ENCODE assay signal across 13 cellular contexts in the genomic region with DNA sequence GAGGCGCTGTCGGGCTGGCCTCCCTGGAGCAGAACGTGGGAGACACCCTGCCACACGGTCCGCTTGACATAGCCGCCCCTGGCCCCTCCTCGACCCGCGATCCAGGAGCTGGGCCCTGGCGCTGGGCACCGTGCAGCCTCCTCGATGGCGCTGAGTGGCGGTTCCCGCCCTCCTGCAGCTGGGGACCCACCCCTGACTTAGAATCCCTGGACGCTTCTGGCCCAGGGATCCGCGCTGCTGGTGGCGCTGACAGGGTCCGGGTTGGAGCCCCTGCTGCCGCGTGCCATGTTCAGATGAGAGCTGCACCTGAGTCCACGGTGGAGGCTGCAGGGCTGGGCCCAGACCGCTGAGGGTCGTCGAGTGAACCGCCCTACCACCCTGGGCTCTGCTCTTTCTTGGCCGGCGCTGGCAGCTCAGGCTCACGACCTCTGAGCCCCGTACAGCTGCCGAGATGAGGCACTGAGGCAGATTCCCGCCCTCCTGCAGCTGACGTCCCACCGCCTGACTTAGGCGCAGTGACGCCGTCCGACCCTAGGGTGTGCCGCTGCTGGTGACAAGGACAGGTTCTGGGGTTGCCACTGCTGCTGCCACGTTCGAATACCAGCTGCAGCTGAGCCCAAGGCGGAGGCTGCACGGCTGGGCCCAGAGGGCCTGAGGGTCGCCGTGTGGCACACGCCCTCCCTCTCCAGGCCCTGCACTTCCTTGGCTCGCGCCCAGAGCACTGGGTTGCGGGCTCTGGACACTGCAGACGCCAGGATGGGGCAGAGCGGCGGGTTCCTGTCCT.
DNase-seq lines count a peak whose midpoint lies in the region; ATAC-seq and TF ChIP-seq lines count a peak whose summit lies in the region.
"Had no signal": no experiment of that assay in that cellular context is flagged by ENCODE, and none has a peak within 500 bp of the region (broad histone marks: within the 10 kb centered on the region; RNA-seq: fewer than 3 reads in every experiment).

No MANE protein-coding gene starts in this region.

- TF ChIP-seq POLR2A in tibial nerve (IDR thresholded peaks at IDR 0.05): no peak

- ATAC-seq in omental fat pad (ENCODE audit: low FRiP score) (peak; percentile 23), aorta (ENCODE audit: low FRiP score) (peak; percentile 36)
- ATAC-seq: PC-3 had no signal

- peaks cover 54% of the 10 kb centered on the region for H3K27me3 ChIP-seq in left ventricle myocardium inferior (ENCODE audit: low read depth)
- H3K27me3 ChIP-seq in right atrium auricular region: no peaks in the 10 kb centered on the region
- no peaks in the 10 kb centered on the region for H3K27me3 ChIP-seq in aorta (ENCODE audit: control insufficient read depth in 1 of 2, insufficient read depth in 2 of 2, low read length in 1 of 2)
- H3K27me3 ChIP-seq in tibial nerve: no peaks in the 10 kb centered on the region

- H3K4me3 ChIP-seq in left ventricle myocardium inferior (peak overlapping the region; percentile 45), right atrium auricular region (no peak overlapping the region), fibroblast of pulmonary artery (replicated peaks; ENCODE audit: low read depth, low read length) (peak overlapping the region; percentile 5), aorta (ENCODE audit: low read length in 2 of 2) (no peak overlapping the region), tibial nerve (no peak overlapping the region)

- no peaks in the 10 kb centered on the region for H3K4me1 ChIP-seq in left ventricle myocardium inferior
- no peaks in the 10 kb centered on the region for H3K4me1 ChIP-seq in right atrium auricular region
- no peaks in the 10 kb centered on the region for H3K4me1 ChIP-seq in aorta (ENCODE audit: control insufficient read depth in 1 of 2, insufficient read depth in 2 of 2, low read length in 2 of 2)
- H3K4me1 ChIP-seq in tibial nerve: no peaks in the 10 kb centered on the region

- no peak for DNase-seq in left ventricle myocardium inferior
- DNase-seq in right atrium auricular region (ENCODE audit: low spot score): no peak
- DNase-seq in fibroblast of pulmonary artery (ENCODE audit: low read depth): no peak
- no peak for DNase-seq in omental fat pad (ENCODE audit: low spot score)
- DNase-seq in aorta: peak in 1 of 2 donors; percentile 68
- no peak for DNase-seq in T-helper 2 cell treated with Interferon-gamma antibody and Interleukin-4, amounts not matched to agents 5 μg/mL and 100 μg/mL, for 36 hours (ENCODE audit: low spot score)
- no peak for DNase-seq in nucleus accumbens (lab: John Stamatoyannopoulos, UW)
- DNase-seq in tibial nerve (ENCODE audit: low spot score in 2 of 2): no peak
- DNase-seq: HCEC 1CT, MV-4-11, NCI-H1436 treated with DMSO at 0.1 percent for 48 hours, PC-3 had no signal

- H3K27ac Mint-ChIP-seq in T-helper 2 cell treated with Interferon-gamma antibody and Interleukin-4, amounts not matched to agents 5 μg/mL and 100 μg/mL, for 36 hours: no peak overlapping the region

- H3K9me3 Mint-ChIP-seq in T-helper 2 cell treated with Interferon-gamma antibody and Interleukin-4, amounts not matched to agents 5 μg/mL and 100 μg/mL, for 36 hours: no peaks in the 10 kb centered on the region

- no peak for TF ChIP-seq EP300 in tibial nerve (IDR thresholded peaks at IDR 0.05)

- H3K36me3 ChIP-seq in left ventricle myocardium inferior (no peaks in the 10 kb centered on the region), right atrium auricular region (no peaks in the 10 kb centered on the region), aorta (ENCODE audit: control insufficient read depth in 1 of 2, insufficient read depth in 2 of 2, low read length in 1 of 2) (no peaks in the 10 kb centered on the region), tibial nerve (no peaks in the 10 kb centered on the region)

- H3K36me3 Mint-ChIP-seq in T-helper 2 cell treated with Interferon-gamma antibody and Interleukin-4, amounts not matched to agents 5 μg/mL and 100 μg/mL, for 36 hours (ENCODE audit: low read depth): no peaks in the 10 kb centered on the region

- TF ChIP-seq CTCF in left ventricle myocardium inferior (IDR thresholded peaks at IDR 0.05; ENCODE audit: borderline replicate concordance) (no peak), right atrium auricular region (IDR thresholded peaks at IDR 0.05) (no peak), fibroblast of pulmonary artery (IDR thresholded peaks at IDR 0.05; ENCODE audit: low read length, missing control alignments) (no peak), omental fat pad (IDR thresholded peaks at IDR 0.05) (no peak), tibial nerve (IDR thresholded peaks at IDR 0.05) (no peak)

- WGBS in aorta, 2 donors: 57 to 58% methylated on average over 53 of the region's 53 CpGs
- WGBS in tibial nerve, 2 donors: 66 to 83% methylated on average over 17 to 25 of the region's 53 CpGs

- H3K27me3 Mint-ChIP-seq in T-helper 2 cell treated with Interferon-gamma antibody and Interleukin-4, amounts not matched to agents 5 μg/mL and 100 μg/mL, for 36 hours (ENCODE audit: low read depth): peaks cover 2% of the 10 kb centered on the region

- H3K4me1 Mint-ChIP-seq in T-helper 2 cell treated with Interferon-gamma antibody and Interleukin-4, amounts not matched to agents 5 μg/mL and 100 μg/mL, for 36 hours (ENCODE audit: low read depth): no peaks in the 10 kb centered on the region

- intact Hi-C loops in left ventricle myocardium inferior (cut with micrococcal nuclease): no loop called here
- intact Hi-C loops in aorta (cut with DNase I): no loop called here

- no peaks in the 10 kb centered on the region for H3K9me3 ChIP-seq in left ventricle myocardium inferior (replicated peaks)
- no peaks in the 10 kb centered on the region for H3K9me3 ChIP-seq in right atrium auricular region
- no peaks in the 10 kb centered on the region for H3K9me3 ChIP-seq in aorta (ENCODE audit: control insufficient read depth, low read length)
- no peaks in the 10 kb centered on the region for H3K9me3 ChIP-seq in tibial nerve

- H3K4me3 Mint-ChIP-seq in T-helper 2 cell treated with Interferon-gamma antibody and Interleukin-4, amounts not matched to agents 5 μg/mL and 100 μg/mL, for 36 hours: no peak overlapping the region

- H3K27ac ChIP-seq in left ventricle myocardium inferior (replicated peaks) (no peak overlapping the region), right atrium auricular region (no peak overlapping the region), aorta (ENCODE audit: low read depth in 1 of 2, low read length in 2 of 2) (no peak overlapping the region), tibial nerve (no peak overlapping the region)
- H3K27ac ChIP-seq: C4-2B had no signal

Comparison
In these comparisons a context has a peak if more than half of its experiments do, and no peak if none do; other contexts are left out.
1. H3K4me3 ChIP-seq: peak in left ventricle myocardium inferior (single experiment) and fibroblast of pulmonary artery (single experiment); none in right atrium auricular region (0 of 2), aorta (0 of 2) and tibial nerve (0 of 4).